21 cellular contexts compared by ENCODE assay signal in the genomic region with DNA sequence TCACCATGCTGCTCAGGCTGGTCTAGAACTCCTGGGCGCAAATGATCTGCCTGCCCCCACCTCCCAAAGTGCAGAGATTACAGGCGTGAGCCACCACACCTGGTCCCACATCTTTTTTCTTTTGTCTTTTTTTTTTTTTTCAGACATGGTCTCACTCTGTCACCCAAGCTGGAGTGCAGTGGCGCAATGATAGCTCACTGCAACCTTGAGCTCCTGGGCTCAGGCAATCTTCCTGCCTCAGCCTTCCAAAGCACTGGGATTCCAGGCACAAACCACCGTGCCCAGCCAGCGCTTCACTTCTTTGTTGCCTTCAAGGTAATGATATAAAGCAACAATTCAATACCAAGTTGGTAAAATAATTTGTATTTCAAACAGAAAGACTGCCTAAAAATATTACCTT.
A peak's percentile ranks its signal among the peaks of the same experiment; 100 is the strongest.
DNase-seq lines count a peak whose midpoint lies in the region; ATAC-seq, FAIRE-seq and TF ChIP-seq lines count a peak whose summit lies in the region.
"Had no signal": no experiment of that assay in that cellular context is flagged by ENCODE, and none has a peak within 500 bp of the region (broad histone marks: within the 10 kb centered on the region; RNA-seq: fewer than 3 reads in every experiment).

No MANE protein-coding gene starts in this region.

- H3K4me3 ChIP-seq in A673 (ENCODE audit: low read depth, low read length, poor library complexity, severe bottlenecking) (no peak overlapping the region), stomach (no peak overlapping the region), dorsolateral prefrontal cortex (no peak overlapping the region)
- H3K4me3 ChIP-seq: HAP-1, K562 had no signal

- H3K4me1 ChIP-seq in A673 (ENCODE audit: insufficient read depth, low read length, poor library complexity, severe bottlenecking) (peaks cover 6% of the 10 kb centered on the region), stomach (peaks cover 0 to 17% (median 2%) of the 10 kb centered on the region in 4 donors)
- H3K4me1 ChIP-seq: HAP-1 had no signal

- FAIRE-seq in GM19239 (lab: Jason Lieb, UNC): peak; percentile 35
- FAIRE-seq: A204.1, G401.6, GM12892, K562 had no signal

- POLR2A ChIA-PET in activated CD4-positive, alpha-beta memory T cell treated with anti-CD3 and anti-CD28 coated beads for 36 hours (lab: Charles Lee): interaction anchor here (1.1 kb wide), 1 partner anchor 25 kb away, joined by 3 read pairs; no protein-coding TSS in a partner anchor
- POLR2A ChIA-PET in activated CD4-positive, alpha-beta memory T cell treated with anti-CD3 and anti-CD28 coated beads, Interleukin-2, amount 10 ng/mL, durations not matched to agents 7 days and 5 days (lab: Charles Lee): interaction anchor here (1.1 to 1.6 kb wide), 4 partner anchors 12 to 128 kb away, joined by 3 to 5 read pairs (median 4); no protein-coding TSS in a partner anchor
- POLR2A ChIA-PET in A673 (lab: Charles Lee; ENCODE audit: low non-redundant PET): no interaction called here

- no peak for DNase-seq in activated CD4-positive, alpha-beta memory T cell treated with anti-CD3 and anti-CD28 coated beads for 36 hours
- DNase-seq in activated CD4-positive, alpha-beta memory T cell treated with anti-CD3 and anti-CD28 coated beads, Interleukin-2, amount 10 ng/mL, durations not matched to agents 7 days and 5 days: no peak
- no peak for DNase-seq in A673 (ENCODE audit: low spot score)
- no peak for DNase-seq in GM19239 (ENCODE audit: insufficient read length, low spot score)
- no peak for DNase-seq in central memory CD8-positive, alpha-beta T cell (ENCODE audit: low spot score in 2 of 2)
- no peak for DNase-seq in stomach
- DNase-seq in omental fat pad (ENCODE audit: low spot score): no peak
- no peak for DNase-seq in dorsolateral prefrontal cortex
- DNase-seq: Calu3, DMS79, NCI-H1436 treated with DMSO at 0.1 percent for 48 hours, NCI-H2081, NCI-H2227 treated with DMSO at 0.1 percent for 48 hours, NCI-H524 treated with DMSO at 0.1 percent for 48 hours, RPMI8226 had no signal

- ATAC-seq in central memory CD8-positive, alpha-beta T cell (replicated peaks; ENCODE audit: extremely low read depth, poor library complexity, severe bottlenecking): no peak
- ATAC-seq in omental fat pad (ENCODE audit: low FRiP score): no peak
- ATAC-seq: K562 had no signal

- peak overlapping the region; percentile 57 for H3K27ac Mint-ChIP-seq in activated CD4-positive, alpha-beta memory T cell treated with anti-CD3 and anti-CD28 coated beads for 36 hours
- H3K27ac Mint-ChIP-seq in activated CD4-positive, alpha-beta memory T cell treated with anti-CD3 and anti-CD28 coated beads, Interleukin-2, amount 10 ng/mL, durations not matched to agents 7 days and 5 days: no peak overlapping the region
- H3K27ac Mint-ChIP-seq in central memory CD8-positive, alpha-beta T cell (ENCODE audit: low read depth): peak overlapping the region; percentile 67

- no peaks in the 10 kb centered on the region for H3K27me3 Mint-ChIP-seq in activated CD4-positive, alpha-beta memory T cell treated with anti-CD3 and anti-CD28 coated beads for 36 hours
- H3K27me3 Mint-ChIP-seq in activated CD4-positive, alpha-beta memory T cell treated with anti-CD3 and anti-CD28 coated beads, Interleukin-2, amount 10 ng/mL, durations not matched to agents 7 days and 5 days: no peaks in the 10 kb centered on the region
- no peaks in the 10 kb centered on the region for H3K27me3 Mint-ChIP-seq in central memory CD8-positive, alpha-beta T cell

- H3K9me3 Mint-ChIP-seq in activated CD4-positive, alpha-beta memory T cell treated with anti-CD3 and anti-CD28 coated beads for 36 hours: no peaks in the 10 kb centered on the region
- no peaks in the 10 kb centered on the region for H3K9me3 Mint-ChIP-seq in activated CD4-positive, alpha-beta memory T cell treated with anti-CD3 and anti-CD28 coated beads, Interleukin-2, amount 10 ng/mL, durations not matched to agents 7 days and 5 days
- H3K9me3 Mint-ChIP-seq in central memory CD8-positive, alpha-beta T cell: no peaks in the 10 kb centered on the region

- no TSS peak for BruUV-seq in A673 (replicated peaks; lab: Mats Ljungman, UMichigan)

- H3K27me3 ChIP-seq in A673 (replicated peaks; ENCODE audit: insufficient read depth, low read depth, low read length, poor library complexity): no peaks in the 10 kb centered on the region
- H3K27me3 ChIP-seq in stomach: no peaks in the 10 kb centered on the region
- H3K27me3 ChIP-seq in dorsolateral prefrontal cortex: no peaks in the 10 kb centered on the region

- CTCF ChIA-PET in activated CD4-positive, alpha-beta memory T cell treated with anti-CD3 and anti-CD28 coated beads for 36 hours (lab: Charles Lee): interaction anchor here (1.0 kb wide), 1 partner anchor 29 kb away, joined by 3 read pairs; no protein-coding TSS in a partner anchor
- CTCF ChIA-PET in activated CD4-positive, alpha-beta memory T cell treated with anti-CD3 and anti-CD28 coated beads, Interleukin-2, amount 10 ng/mL, durations not matched to agents 7 days and 5 days (lab: Charles Lee): no interaction called here
- CTCF ChIA-PET in A673 (lab: Charles Lee): no interaction called here

- TF ChIP-seq CTCF in A673 (conservative IDR thresholded peaks at IDR 0.05; ENCODE audit: low read depth, low read length) (no peak), stomach (IDR thresholded peaks at IDR 0.05) (no peak), omental fat pad (IDR thresholded peaks at IDR 0.05) (no peak), dorsolateral prefrontal cortex (IDR thresholded peaks at IDR 0.05 in 54 of 56, conservative IDR thresholded peaks at IDR 0.05 in 2 of 56; ENCODE audit: low read depth in 1 of 56, partially characterized antibody in 56 of 56) (no peak)

- H3K4me3 Mint-ChIP-seq in activated CD4-positive, alpha-beta memory T cell treated with anti-CD3 and anti-CD28 coated beads for 36 hours: no peak overlapping the region
- no peak overlapping the region for H3K4me3 Mint-ChIP-seq in activated CD4-positive, alpha-beta memory T cell treated with anti-CD3 and anti-CD28 coated beads, Interleukin-2, amount 10 ng/mL, durations not matched to agents 7 days and 5 days
- H3K4me3 Mint-ChIP-seq in central memory CD8-positive, alpha-beta T cell: no peak overlapping the region

- TF ChIP-seq POLR2A in stomach (IDR thresholded peaks at IDR 0.05): no peak

- peaks cover 36% of the 10 kb centered on the region for H3K36me3 Mint-ChIP-seq in activated CD4-positive, alpha-beta memory T cell treated with anti-CD3 and anti-CD28 coated beads for 36 hours
- peaks cover 63% of the 10 kb centered on the region for H3K36me3 Mint-ChIP-seq in activated CD4-positive, alpha-beta memory T cell treated with anti-CD3 and anti-CD28 coated beads, Interleukin-2, amount 10 ng/mL, durations not matched to agents 7 days and 5 days (ENCODE audit: low read depth)
- peaks cover 61% of the 10 kb centered on the region for H3K36me3 Mint-ChIP-seq in central memory CD8-positive, alpha-beta T cell (ENCODE audit: insufficient read depth)

- intact Hi-C loops in activated CD4-positive, alpha-beta memory T cell treated with anti-CD3 and anti-CD28 coated beads for 36 hours (cut with micrococcal nuclease): no loop called here
- intact Hi-C loops in A673 (cut with micrococcal nuclease; ENCODE audit: unreplicated experiment): no loop called here
- intact Hi-C loops in stomach (cut with DNase I; ENCODE audit: low total_unique reads): no loop called here
- intact Hi-C loops in dorsolateral prefrontal cortex (cut with DNase I): no loop called here

- 88 to 97% (median 96%) methylated on average over 5 of the region's 5 CpGs for WGBS in stomach, 5 donors

- no peak for TF ChIP-seq EP300 in stomach (IDR thresholded peaks at IDR 0.05)

- H3K27ac ChIP-seq in A673 (ENCODE audit: low read depth, low read length, poor library complexity, severe bottlenecking) (peak overlapping the region; percentile 6), stomach (no peak overlapping the region), dorsolateral prefrontal cortex (peak overlapping the region in 19 of 59 donors; percentile 2 to 51 (median 26))
- H3K27ac ChIP-seq: C4-2B had no signal

- H3K9me3 ChIP-seq in A673 (ENCODE audit: low read depth, low read length, poor library complexity, severe bottlenecking) (no peaks in the 10 kb centered on the region), stomach (no peaks in the 10 kb centered on the region)
- H3K9me3 ChIP-seq: HAP-1 had no signal

- peaks cover 34% of the 10 kb centered on the region for H3K4me1 Mint-ChIP-seq in activated CD4-positive, alpha-beta memory T cell treated with anti-CD3 and anti-CD28 coated beads for 36 hours (ENCODE audit: low read depth)
- H3K4me1 Mint-ChIP-seq in activated CD4-positive, alpha-beta memory T cell treated with anti-CD3 and anti-CD28 coated beads, Interleukin-2, amount 10 ng/mL, durations not matched to agents 7 days and 5 days: peaks cover 28% of the 10 kb centered on the region
- H3K4me1 Mint-ChIP-seq in central memory CD8-positive, alpha-beta T cell: peaks cover 22% of the 10 kb centered on the region

- H3K36me3 ChIP-seq in A673 (ENCODE audit: insufficient read depth, low read length, poor library complexity, severe bottlenecking) (peaks cover 77% of the 10 kb centered on the region), stomach (peaks cover 0 to 41% (median 27%) of the 10 kb centered on the region in 4 donors)
- H3K36me3 ChIP-seq: HAP-1 had no signal
